ENCODE assay signal across 29 cellular contexts in genomic region chr2:209600257-209601180, GRCh38.
DNase-seq lines count a peak whose midpoint lies in the region; FAIRE-seq and TF ChIP-seq lines count a peak whose summit lies in the region.
"Had no signal": no experiment of that assay in that cellular context is flagged by ENCODE, and none has a peak within 500 bp of the region (broad histone marks: within the 10 kb centered on the region; RNA-seq: fewer than 3 reads in every experiment).

No MANE protein-coding gene starts in this region.

- FAIRE-seq in bronchial epithelial cell (lab: Jason Lieb, UNC): peak; percentile 55
- FAIRE-seq: H54 had no signal

- no peaks in the 10 kb centered on the region for H3K36me3 ChIP-seq in bronchial epithelial cell (ENCODE audit: control insufficient read depth, insufficient read depth, low read length)
- H3K36me3 ChIP-seq: ascending aorta, gastrocnemius medialis, SJSA1, uterus had no signal

- no peaks in the 10 kb centered on the region for H3K27me3 ChIP-seq in bronchial epithelial cell (ENCODE audit: control insufficient read depth, insufficient read depth, low read length)
- H3K27me3 ChIP-seq: ascending aorta, gastrocnemius medialis, hepatocyte, uterus had no signal

- POLR2A ChIA-PET in HEK293T (lab: Yijun Ruan, JAX): no interaction called here

- no peak overlapping the region for H3K4me3 ChIP-seq in bronchial epithelial cell (ENCODE audit: low read depth, low read length)
- H3K4me3 ChIP-seq: ascending aorta, gastrocnemius medialis, hepatocyte, SJSA1, skin epidermis, uterus had no signal

- DNase-seq in NCI-H1417 (lab: John Stamatoyannopoulos, UW) (peak in 2 of 3 experiments; percentile 20 to 70), NCI-H1417 treated with DMSO at 0.1 percent for 48 hours (lab: John Stamatoyannopoulos, UW) (no peak), NCI-H524 (lab: John Stamatoyannopoulos, UW) (peak; percentile 77 to 94), bronchial epithelial cell (ENCODE audit: low read depth) (no peak), retina (peak; percentile 35), mesenteric fat pad (ENCODE audit: low spot score) (no peak), LoVo (ENCODE audit: low spot score) (no peak), HEK293T (ENCODE audit: extremely low spot score) (no peak)
- DNase-seq: 8988T; activated CD8-positive, alpha-beta T cell treated with anti-CD3 and anti-CD28 coated beads, Interleukin-2, amount 10 ng/mL, durations not matched to agents 7 days and 5 days; activated effector memory CD4-positive, alpha-beta T cell treated with Interleukin-2 at 50 U/mL for 16 hours; activated naive CD8-positive, alpha-beta T cell treated with anti-CD3 and anti-CD28 coated beads for 36 hours; activated T-cell treated with anti-CD3 and anti-CD28 coated beads for 4 hours; CD4-positive, CD25-positive, alpha-beta regulatory T cell; dermis blood vessel endothelial cell; gastrocnemius medialis; left colon; NCI-H1092 treated with DMSO at 0.1 percent for 48 hours; NCI-H2107; NCI-H510A; nucleus accumbens; stimulated activated CD8-positive, alpha-beta memory T cell treated with anti-CD3 and anti-CD28 coated beads, Interleukin-4, amount 100 ng/mL, for 48 hours; stimulated activated naive CD8-positive, alpha-beta T cell treated with anti-CD3 and anti-CD28 coated beads, Interleukin-15, amount 100 ng/mL, for 72 hours; uterus had no signal

- CTCF ChIA-PET in HEK293T (lab: Yijun Ruan, JAX): no interaction called here

- no peak for TF ChIP-seq CTCF in bronchial epithelial cell (IDR thresholded peaks at IDR 0.05; ENCODE audit: insufficient read depth, low read length, severe bottlenecking)

TF ChIP-seq in HEK293T, 16 proteins besides CTCF, POLR2A, EP300 and RAD21:
- TF ChIP-seq SP1 (IDR thresholded peaks at IDR 0.05): no peak
- no peak for TF ChIP-seq FOXK2 (IDR thresholded peaks at IDR 0.05)
- TF ChIP-seq TARDBP (IDR thresholded peaks at IDR 0.05): no peak
- no peak for TF ChIP-seq LEF1 (IDR thresholded peaks at IDR 0.05; ENCODE audit: borderline replicate concordance)
- TF ChIP-seq CTBP1 (IDR thresholded peaks at IDR 0.05; ENCODE audit: borderline replicate concordance): no peak
- no peak for TF ChIP-seq NFRKB (IDR thresholded peaks at IDR 0.05)
- TF ChIP-seq ZNF384 (IDR thresholded peaks at IDR 0.05): no peak
- TF ChIP-seq ELF4 (IDR thresholded peaks at IDR 0.05): no peak
- TF ChIP-seq FOXM1 (IDR thresholded peaks at IDR 0.05; ENCODE audit: borderline replicate concordance): no peak
- no peak for TF ChIP-seq HDGF (IDR thresholded peaks at IDR 0.05; ENCODE audit: borderline replicate concordance)
- TF ChIP-seq L3MBTL2 (conservative IDR thresholded peaks at IDR 0.05): no peak
- TF ChIP-seq FOXA1 (IDR thresholded peaks at IDR 0.05): no peak
- TF ChIP-seq ARNT (IDR thresholded peaks at IDR 0.05): no peak
- no peak for TF ChIP-seq PKNOX1 (IDR thresholded peaks at IDR 0.05)

Comparison
In these comparisons a context has a peak if more than half of its experiments do, and no peak if none do; other contexts are left out.
1. DNase-seq: peak in NCI-H1417 (2 of 3), NCI-H524 (2 of 2) and retina (single experiment); none in NCI-H1417 treated with DMSO at 0.1 percent for 48 hours (single experiment), bronchial epithelial cell (single experiment), mesenteric fat pad (single experiment), LoVo (single experiment) and HEK293T (single experiment).